1 cellular context compared by ENCODE assay signal in the genomic region with DNA sequence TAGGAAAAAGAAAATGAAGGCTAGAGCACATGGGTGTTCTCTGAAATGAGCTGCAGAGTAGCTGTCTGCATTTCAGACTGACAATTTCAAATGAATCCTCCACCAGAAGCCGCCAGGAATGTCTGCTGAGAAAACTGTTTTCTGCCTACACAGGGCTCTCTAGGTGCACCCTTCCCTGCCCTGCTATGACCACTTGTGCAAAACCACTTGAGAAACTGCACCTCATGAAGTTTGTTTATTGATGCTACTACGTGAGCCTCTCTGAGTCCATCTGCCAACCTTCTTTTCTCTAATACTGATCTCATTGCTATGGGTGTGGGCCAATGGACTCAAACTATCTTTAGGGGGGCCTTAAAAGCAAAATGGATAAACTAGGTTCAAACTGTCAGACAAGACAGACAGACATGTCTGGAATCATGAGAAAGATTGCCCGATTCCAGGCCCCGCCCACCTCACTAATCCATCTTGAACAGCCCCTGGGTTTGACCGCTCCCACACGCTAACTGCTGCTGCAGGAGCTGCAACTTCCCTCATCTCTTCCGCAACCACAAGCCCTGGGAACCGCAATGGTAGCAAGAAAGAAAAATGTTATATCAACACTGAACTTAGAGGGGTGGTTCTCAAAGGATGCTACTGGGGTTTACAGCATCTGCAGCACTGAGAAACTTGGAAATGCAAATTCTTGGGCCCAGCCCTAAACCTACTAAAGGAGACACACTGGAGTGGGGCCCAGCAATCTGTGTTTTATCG.
TF ChIP-seq lines count a peak whose summit lies in the region.

No MANE protein-coding gene starts in this region.

TF ChIP-seq in K562, 482 proteins besides CTCF, POLR2A, EP300 and RAD21 (continued from another document and continues in another):
- TF ChIP-seq RFX7 (CRISPR knock-in tag; IDR thresholded peaks at IDR 0.05) (no peak), ESRRB (CRISPR knock-in tag; IDR thresholded peaks at IDR 0.05; ENCODE audit: borderline replicate concordance) (no peak), PPARD (CRISPR knock-in tag; IDR thresholded peaks at IDR 0.05) (no peak), ZNF717 (CRISPR knock-in tag; IDR thresholded peaks at IDR 0.05) (no peak), ZBTB8A (IDR thresholded peaks at IDR 0.05; ENCODE audit: partially characterized antibody) (no peak), ZNF347 (CRISPR knock-in tag; IDR thresholded peaks at IDR 0.05; ENCODE audit: low read depth) (no peak), LARP7 (IDR thresholded peaks at IDR 0.05) (no peak), SAP30 (IDR thresholded peaks at IDR 0.05; ENCODE audit: borderline replicate concordance, insufficient read depth, low read depth, low read length, poor library complexity, severe bottlenecking) (no peak), FOS (IDR thresholded peaks at IDR 0.05; ENCODE audit: extremely low read depth, insufficient read length) (no peak), PML (IDR thresholded peaks at IDR 0.05; ENCODE audit: low read length) (peak; percentile 70; the same call in 1 of the 2 replicates), BHLHE40 (IDR thresholded peaks at IDR 0.05; ENCODE audit: low read length) (0 out of 2 replicates have a peak, but pooled peaks have one; percentile 21), RCOR1 (IDR thresholded peaks at IDR 0.05; ENCODE audit: borderline replicate concordance in 1 of 2, low read depth in 2 of 2, low read length in 2 of 2) (peak in 1 of 2 experiments; percentile 75; a peak in 2 of 4 replicates), ZNF766 (CRISPR knock-in tag; conservative IDR thresholded peaks at IDR 0.05) (no peak), SP1 (CRISPR knock-in tag; IDR thresholded peaks at IDR 0.05) (peak; percentile 64; the same call in 1 of the 2 replicates), CAMTA2 (CRISPR knock-in tag; conservative IDR thresholded peaks at IDR 0.05) (no peak), SMAD2 (IDR thresholded peaks at IDR 0.05; ENCODE audit: low read depth, low read length) (no peak), ZC3H8 (IDR thresholded peaks at IDR 0.05) (no peak), ZNF146 (CRISPR knock-in tag; IDR thresholded peaks at IDR 0.05; ENCODE audit: unreplicated experiment) (no peak), CEBPB (tag; IDR thresholded peaks at IDR 0.05) (peak; percentile 74), MTA1 (IDR thresholded peaks at IDR 0.05; ENCODE audit: borderline replicate concordance) (no peak)
- TF ChIP-seq, protein P1, sequence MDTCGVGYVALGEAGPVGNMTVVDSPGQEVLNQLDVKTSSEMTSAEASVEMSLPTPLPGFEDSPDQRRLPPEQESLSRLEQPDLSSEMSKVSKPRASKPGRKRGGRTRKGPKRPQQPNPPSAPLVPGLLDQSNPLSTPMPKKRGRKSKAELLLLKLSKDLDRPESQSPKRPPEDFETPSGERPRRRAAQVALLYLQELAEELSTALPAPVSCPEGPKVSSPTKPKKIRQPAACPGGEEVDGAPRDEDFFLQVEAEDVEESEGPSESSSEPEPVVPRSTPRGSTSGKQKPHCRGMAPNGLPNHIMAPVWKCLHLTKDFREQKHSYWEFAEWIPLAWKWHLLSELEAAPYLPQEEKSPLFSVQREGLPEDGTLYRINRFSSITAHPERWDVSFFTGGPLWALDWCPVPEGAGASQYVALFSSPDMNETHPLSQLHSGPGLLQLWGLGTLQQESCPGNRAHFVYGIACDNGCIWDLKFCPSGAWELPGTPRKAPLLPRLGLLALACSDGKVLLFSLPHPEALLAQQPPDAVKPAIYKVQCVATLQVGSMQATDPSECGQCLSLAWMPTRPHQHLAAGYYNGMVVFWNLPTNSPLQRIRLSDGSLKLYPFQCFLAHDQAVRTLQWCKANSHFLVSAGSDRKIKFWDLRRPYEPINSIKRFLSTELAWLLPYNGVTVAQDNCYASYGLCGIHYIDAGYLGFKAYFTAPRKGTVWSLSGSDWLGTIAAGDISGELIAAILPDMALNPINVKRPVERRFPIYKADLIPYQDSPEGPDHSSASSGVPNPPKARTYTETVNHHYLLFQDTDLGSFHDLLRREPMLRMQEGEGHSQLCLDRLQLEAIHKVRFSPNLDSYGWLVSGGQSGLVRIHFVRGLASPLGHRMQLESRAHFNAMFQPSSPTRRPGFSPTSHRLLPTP (IDR thresholded peaks at IDR 0.05; ENCODE audit: borderline replicate concordance, extremely low read depth, insufficient read length) = no peak
- TF ChIP-seq, protein P2, sequence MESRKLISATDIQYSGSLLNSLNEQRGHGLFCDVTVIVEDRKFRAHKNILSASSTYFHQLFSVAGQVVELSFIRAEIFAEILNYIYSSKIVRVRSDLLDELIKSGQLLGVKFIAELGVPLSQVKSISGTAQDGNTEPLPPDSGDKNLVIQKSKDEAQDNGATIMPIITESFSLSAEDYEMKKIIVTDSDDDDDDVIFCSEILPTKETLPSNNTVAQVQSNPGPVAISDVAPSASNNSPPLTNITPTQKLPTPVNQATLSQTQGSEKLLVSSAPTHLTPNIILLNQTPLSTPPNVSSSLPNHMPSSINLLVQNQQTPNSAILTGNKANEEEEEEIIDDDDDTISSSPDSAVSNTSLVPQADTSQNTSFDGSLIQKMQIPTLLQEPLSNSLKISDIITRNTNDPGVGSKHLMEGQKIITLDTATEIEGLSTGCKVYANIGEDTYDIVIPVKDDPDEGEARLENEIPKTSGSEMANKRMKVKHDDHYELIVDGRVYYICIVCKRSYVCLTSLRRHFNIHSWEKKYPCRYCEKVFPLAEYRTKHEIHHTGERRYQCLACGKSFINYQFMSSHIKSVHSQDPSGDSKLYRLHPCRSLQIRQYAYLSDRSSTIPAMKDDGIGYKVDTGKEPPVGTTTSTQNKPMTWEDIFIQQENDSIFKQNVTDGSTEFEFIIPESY (CRISPR knock-in tag; IDR thresholded peaks at IDR 0.05) = no peak
- TF ChIP-seq, protein P3, sequence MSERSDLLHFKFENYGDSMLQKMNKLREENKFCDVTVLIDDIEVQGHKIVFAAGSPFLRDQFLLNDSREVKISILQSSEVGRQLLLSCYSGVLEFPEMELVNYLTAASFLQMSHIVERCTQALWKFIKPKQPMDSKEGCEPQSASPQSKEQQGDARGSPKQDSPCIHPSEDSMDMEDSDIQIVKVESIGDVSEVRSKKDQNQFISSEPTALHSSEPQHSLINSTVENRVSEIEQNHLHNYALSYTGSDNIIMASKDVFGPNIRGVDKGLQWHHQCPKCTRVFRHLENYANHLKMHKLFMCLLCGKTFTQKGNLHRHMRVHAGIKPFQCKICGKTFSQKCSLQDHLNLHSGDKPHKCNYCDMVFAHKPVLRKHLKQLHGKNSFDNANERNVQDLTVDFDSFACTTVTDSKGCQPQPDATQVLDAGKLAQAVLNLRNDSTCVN (CRISPR knock-in tag; IDR thresholded peaks at IDR 0.05) = no peak
- TF ChIP-seq, protein P4, sequence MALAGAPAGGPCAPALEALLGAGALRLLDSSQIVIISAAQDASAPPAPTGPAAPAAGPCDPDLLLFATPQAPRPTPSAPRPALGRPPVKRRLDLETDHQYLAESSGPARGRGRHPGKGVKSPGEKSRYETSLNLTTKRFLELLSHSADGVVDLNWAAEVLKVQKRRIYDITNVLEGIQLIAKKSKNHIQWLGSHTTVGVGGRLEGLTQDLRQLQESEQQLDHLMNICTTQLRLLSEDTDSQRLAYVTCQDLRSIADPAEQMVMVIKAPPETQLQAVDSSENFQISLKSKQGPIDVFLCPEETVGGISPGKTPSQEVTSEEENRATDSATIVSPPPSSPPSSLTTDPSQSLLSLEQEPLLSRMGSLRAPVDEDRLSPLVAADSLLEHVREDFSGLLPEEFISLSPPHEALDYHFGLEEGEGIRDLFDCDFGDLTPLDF (CRISPR knock-in tag; IDR thresholded peaks at IDR 0.05) = no peak
- TF ChIP-seq, protein P5, sequence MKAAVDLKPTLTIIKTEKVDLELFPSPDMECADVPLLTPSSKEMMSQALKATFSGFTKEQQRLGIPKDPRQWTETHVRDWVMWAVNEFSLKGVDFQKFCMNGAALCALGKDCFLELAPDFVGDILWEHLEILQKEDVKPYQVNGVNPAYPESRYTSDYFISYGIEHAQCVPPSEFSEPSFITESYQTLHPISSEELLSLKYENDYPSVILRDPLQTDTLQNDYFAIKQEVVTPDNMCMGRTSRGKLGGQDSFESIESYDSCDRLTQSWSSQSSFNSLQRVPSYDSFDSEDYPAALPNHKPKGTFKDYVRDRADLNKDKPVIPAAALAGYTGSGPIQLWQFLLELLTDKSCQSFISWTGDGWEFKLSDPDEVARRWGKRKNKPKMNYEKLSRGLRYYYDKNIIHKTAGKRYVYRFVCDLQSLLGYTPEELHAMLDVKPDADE (conservative IDR thresholded peaks at IDR 0.05; ENCODE audit: control insufficient read depth, low read depth, low read length) = no peak
- TF ChIP-seq, protein P6, sequence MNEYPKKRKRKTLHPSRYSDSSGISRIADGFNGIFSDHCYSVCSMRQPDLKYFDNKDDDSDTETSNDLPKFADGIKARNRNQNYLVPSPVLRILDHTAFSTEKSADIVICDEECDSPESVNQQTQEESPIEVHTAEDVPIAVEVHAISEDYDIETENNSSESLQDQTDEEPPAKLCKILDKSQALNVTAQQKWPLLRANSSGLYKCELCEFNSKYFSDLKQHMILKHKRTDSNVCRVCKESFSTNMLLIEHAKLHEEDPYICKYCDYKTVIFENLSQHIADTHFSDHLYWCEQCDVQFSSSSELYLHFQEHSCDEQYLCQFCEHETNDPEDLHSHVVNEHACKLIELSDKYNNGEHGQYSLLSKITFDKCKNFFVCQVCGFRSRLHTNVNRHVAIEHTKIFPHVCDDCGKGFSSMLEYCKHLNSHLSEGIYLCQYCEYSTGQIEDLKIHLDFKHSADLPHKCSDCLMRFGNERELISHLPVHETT (CRISPR knock-in tag; conservative IDR thresholded peaks at IDR 0.05 in 1 of 2, IDR thresholded peaks at IDR 0.05 in 1 of 2) = no peak
- TF ChIP-seq, protein P7, sequence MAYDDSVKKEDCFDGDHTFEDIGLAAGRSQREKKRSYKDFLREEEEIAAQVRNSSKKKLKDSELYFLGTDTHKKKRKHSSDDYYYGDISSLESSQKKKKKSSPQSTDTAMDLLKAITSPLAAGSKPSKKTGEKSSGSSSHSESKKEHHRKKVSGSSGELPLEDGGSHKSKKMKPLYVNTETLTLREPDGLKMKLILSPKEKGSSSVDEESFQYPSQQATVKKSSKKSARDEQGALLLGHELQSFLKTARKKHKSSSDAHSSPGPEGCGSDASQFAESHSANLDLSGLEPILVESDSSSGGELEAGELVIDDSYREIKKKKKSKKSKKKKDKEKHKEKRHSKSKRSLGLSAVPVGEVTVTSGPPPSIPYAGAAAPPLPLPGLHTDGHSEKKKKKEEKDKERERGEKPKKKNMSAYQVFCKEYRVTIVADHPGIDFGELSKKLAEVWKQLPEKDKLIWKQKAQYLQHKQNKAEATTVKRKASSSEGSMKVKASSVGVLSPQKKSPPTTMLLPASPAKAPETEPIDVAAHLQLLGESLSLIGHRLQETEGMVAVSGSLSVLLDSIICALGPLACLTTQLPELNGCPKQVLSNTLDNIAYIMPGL (CRISPR knock-in tag; IDR thresholded peaks at IDR 0.05) = no peak
- TF ChIP-seq, protein P8, sequence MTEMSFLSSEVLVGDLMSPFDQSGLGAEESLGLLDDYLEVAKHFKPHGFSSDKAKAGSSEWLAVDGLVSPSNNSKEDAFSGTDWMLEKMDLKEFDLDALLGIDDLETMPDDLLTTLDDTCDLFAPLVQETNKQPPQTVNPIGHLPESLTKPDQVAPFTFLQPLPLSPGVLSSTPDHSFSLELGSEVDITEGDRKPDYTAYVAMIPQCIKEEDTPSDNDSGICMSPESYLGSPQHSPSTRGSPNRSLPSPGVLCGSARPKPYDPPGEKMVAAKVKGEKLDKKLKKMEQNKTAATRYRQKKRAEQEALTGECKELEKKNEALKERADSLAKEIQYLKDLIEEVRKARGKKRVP (CRISPR knock-in tag; IDR thresholded peaks at IDR 0.05) = no peak
- TF ChIP-seq, protein P9, sequence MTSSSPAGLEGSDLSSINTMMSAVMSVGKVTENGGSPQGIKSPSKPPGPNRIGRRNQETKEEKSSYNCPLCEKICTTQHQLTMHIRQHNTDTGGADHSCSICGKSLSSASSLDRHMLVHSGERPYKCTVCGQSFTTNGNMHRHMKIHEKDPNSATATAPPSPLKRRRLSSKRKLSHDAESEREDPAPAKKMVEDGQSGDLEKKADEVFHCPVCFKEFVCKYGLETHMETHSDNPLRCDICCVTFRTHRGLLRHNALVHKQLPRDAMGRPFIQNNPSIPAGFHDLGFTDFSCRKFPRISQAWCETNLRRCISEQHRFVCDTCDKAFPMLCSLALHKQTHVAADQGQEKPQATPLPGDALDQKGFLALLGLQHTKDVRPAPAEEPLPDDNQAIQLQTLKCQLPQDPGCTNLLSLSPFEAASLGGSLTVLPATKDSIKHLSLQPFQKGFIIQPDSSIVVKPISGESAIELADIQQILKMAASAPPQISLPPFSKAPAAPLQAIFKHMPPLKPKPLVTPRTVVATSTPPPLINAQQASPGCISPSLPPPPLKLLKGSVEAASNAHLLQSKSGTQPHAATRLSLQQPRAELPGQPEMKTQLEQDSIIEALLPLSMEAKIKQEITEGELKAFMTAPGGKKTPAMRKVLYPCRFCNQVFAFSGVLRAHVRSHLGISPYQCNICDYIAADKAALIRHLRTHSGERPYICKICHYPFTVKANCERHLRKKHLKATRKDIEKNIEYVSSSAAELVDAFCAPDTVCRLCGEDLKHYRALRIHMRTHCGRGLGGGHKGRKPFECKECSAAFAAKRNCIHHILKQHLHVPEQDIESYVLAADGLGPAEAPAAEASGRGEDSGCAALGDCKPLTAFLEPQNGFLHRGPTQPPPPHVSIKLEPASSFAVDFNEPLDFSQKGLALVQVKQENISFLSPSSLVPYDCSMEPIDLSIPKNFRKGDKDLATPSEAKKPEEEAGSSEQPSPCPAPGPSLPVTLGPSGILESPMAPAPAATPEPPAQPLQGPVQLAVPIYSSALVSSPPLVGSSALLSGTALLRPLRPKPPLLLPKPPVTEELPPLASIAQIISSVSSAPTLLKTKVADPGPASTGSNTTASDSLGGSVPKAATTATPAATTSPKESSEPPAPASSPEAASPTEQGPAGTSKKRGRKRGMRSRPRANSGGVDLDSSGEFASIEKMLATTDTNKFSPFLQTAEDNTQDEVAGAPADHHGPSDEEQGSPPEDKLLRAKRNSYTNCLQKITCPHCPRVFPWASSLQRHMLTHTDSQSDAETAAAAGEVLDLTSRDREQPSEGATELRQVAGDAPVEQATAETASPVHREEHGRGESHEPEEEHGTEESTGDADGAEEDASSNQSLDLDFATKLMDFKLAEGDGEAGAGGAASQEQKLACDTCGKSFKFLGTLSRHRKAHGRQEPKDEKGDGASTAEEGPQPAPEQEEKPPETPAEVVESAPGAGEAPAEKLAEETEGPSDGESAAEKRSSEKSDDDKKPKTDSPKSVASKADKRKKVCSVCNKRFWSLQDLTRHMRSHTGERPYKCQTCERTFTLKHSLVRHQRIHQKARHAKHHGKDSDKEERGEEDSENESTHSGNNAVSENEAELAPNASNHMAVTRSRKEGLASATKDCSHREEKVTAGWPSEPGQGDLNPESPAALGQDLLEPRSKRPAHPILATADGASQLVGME (CRISPR knock-in tag; IDR thresholded peaks at IDR 0.05) = no peak
- TF ChIP-seq, protein P10, sequence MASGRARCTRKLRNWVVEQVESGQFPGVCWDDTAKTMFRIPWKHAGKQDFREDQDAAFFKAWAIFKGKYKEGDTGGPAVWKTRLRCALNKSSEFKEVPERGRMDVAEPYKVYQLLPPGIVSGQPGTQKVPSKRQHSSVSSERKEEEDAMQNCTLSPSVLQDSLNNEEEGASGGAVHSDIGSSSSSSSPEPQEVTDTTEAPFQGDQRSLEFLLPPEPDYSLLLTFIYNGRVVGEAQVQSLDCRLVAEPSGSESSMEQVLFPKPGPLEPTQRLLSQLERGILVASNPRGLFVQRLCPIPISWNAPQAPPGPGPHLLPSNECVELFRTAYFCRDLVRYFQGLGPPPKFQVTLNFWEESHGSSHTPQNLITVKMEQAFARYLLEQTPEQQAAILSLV (tag; IDR thresholded peaks at IDR 0.05) = no peak
